In genomic region chr14:39562175-39562574, GRCh38 we compare ENCODE assay signal across 6 cellular contexts.
"Had no signal": no experiment of that assay in that cellular context is flagged by ENCODE, and none has a peak within 500 bp of the region (broad histone marks: within the 10 kb centered on the region; RNA-seq: fewer than 3 reads in every experiment).

No MANE protein-coding gene starts in this region.

- DNase-seq: GDM1, GF-D8 had no signal

- FAIRE-seq: GM12891, GM12892, GM18507, GM19239 had no signal
